Comparison of ENCODE assay signal across 8 cellular contexts in genomic region chr1:72284398-72285073, GRCh38.
DNase-seq lines count a peak whose midpoint lies in the region; ATAC-seq and TF ChIP-seq lines count a peak whose summit lies in the region.

No MANE protein-coding gene starts in this region.

- in situ Hi-C loops in brain microvascular endothelial cell (cut with HindIII; ENCODE audit: low pct_ligation_motif_present, low sequenced_read_pairs) = no loop called here

- peak; percentile 54 for ATAC-seq in GM19397 (IDR thresholded peaks at IDR 0.05; ENCODE audit: unreplicated experiment)
- peak; percentile 82 for ATAC-seq in HG03378 (IDR thresholded peaks at IDR 0.05; ENCODE audit: unreplicated experiment)

- peak overlapping the region; percentile 96 for H3K27ac ChIP-seq in brain microvascular endothelial cell

- TF ChIP-seq CTCF in brain microvascular endothelial cell (IDR thresholded peaks at IDR 0.05; ENCODE audit: low read depth, low read length, missing control alignments) = peak; percentile 41

- H3K4me3 ChIP-seq in brain microvascular endothelial cell (ENCODE audit: low read depth, low read length) (peak overlapping the region; percentile 81), skeletal muscle cell (ENCODE audit: low read depth, low read length) (peak overlapping the region; percentile 84)

- H3K27me3 ChIP-seq in brain microvascular endothelial cell (replicated peaks) = no peaks in the 10 kb centered on the region

- peak; percentile 64 for DNase-seq in D341Med (ENCODE audit: low spot score)
- peak; percentile 47 for DNase-seq in NCI-H82 treated with DMSO at 0.1 percent for 48 hours (lab: John Stamatoyannopoulos, UW; ENCODE audit: unreplicated experiment)
- peak; percentile 93 for DNase-seq in brain microvascular endothelial cell
- DNase-seq in iPS-NIHi11 (ENCODE audit: low spot score) = peak; percentile 36
- peak; percentile 87 for DNase-seq in skeletal muscle cell (ENCODE audit: low read depth)
- no peak for DNase-seq in GDM1 (lab: John Stamatoyannopoulos, UW)

- no peaks in the 10 kb centered on the region for H3K36me3 ChIP-seq in brain microvascular endothelial cell (replicated peaks)
